ENCODE assay signal across 1 cellular context in the genomic region with DNA sequence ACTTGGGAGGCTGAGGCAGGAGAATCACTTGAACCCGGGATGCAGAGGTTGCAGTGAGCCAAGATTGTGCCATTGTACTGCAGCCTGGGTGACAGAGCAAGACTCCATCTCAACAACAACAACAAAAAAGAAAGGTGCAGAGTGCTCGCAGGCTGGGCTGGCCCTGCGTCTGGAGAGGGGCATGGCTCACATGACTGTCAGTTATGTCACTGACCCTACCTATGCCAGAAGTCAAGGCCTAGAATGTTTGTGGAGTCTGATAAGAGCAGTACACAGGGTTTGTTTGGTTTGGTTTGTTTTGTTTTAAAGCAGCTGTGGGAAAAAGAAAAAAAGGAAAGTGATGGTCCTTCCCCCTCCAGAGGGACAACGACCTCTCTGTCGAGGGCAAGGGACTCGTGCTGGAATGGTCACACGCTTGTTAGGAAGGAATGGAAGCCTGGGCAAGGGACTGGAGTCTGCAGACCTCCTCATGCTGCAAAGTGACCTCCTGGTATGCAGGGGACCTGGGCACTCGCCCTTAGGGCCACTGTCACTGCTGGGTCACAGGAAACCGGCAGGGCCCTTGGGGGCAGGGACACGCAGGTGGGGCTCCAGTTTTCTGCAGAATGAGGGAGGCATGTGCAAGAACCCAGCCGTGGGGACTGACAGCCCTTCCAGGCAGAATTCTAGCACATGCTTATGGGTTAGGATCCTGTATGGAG.
TF ChIP-seq lines count a peak whose summit lies in the region.

No MANE protein-coding gene starts in this region.

TF ChIP-seq in HepG2, 621 proteins besides CTCF, POLR2A, EP300 and RAD21 (continued from another document and continues in another):
- TF ChIP-seq TFDP1 (CRISPR knock-in tag; IDR thresholded peaks at IDR 0.05; ENCODE audit: borderline replicate concordance) (peak; percentile 65), HDAC2 (CRISPR knock-in tag; IDR thresholded peaks at IDR 0.05) (peak; percentile 100), MED8 (CRISPR knock-in tag; IDR thresholded peaks at IDR 0.05; ENCODE audit: insufficient replicate concordance) (no peak), TRIM24 (CRISPR knock-in tag; IDR thresholded peaks at IDR 0.05) (peak; percentile 93), EED (CRISPR knock-in tag; IDR thresholded peaks at IDR 0.05) (peak; percentile 48; the same call in 1 of the 2 replicates), TARDBP (CRISPR knock-in tag; IDR thresholded peaks at IDR 0.05) (peak; percentile 100), HNF1A (IDR thresholded peaks at IDR 0.05; ENCODE audit: low read depth) (peak; percentile 71), HNF1A (CRISPR knock-in tag; IDR thresholded peaks at IDR 0.05; ENCODE audit: borderline replicate concordance) (peak; percentile 91; the same call in 1 of the 2 replicates), SIX4 (CRISPR knock-in tag; IDR thresholded peaks at IDR 0.05) (peak; percentile 94), ZNF512 (CRISPR knock-in tag; IDR thresholded peaks at IDR 0.05) (no peak), NBN (conservative IDR thresholded peaks at IDR 0.05) (no peak), NFYB (CRISPR knock-in tag; IDR thresholded peaks at IDR 0.05) (no peak; the same call in 1 of the 2 replicates), ZFP1 (CRISPR knock-in tag; IDR thresholded peaks at IDR 0.05) (peak; percentile 98), USF2 (IDR thresholded peaks at IDR 0.05; ENCODE audit: low read depth, low read length) (peak; percentile 67), USF2 (CRISPR knock-in tag; IDR thresholded peaks at IDR 0.05; ENCODE audit: borderline replicate concordance) (peak; percentile 88; the same call in 1 of the 2 replicates), KLF16 (CRISPR knock-in tag; IDR thresholded peaks at IDR 0.05) (peak in 1 of 2 experiments; percentile 100; a peak in 2 of 4 replicates), MEIS2 (CRISPR knock-in tag; IDR thresholded peaks at IDR 0.05) (peak; percentile 97), DNMT1 (CRISPR knock-in tag; IDR thresholded peaks at IDR 0.05) (no peak), ESRRA (CRISPR knock-in tag; IDR thresholded peaks at IDR 0.05; ENCODE audit: low read depth) (peak; percentile 93), MAFG (CRISPR knock-in tag; IDR thresholded peaks at IDR 0.05) (no peak; the same call in 1 of the 2 replicates), AGO2 (optimal IDR thresholded peaks at IDR 0.05; ENCODE audit: low read depth, low read length) (no peak), HNRNPUL1 (IDR thresholded peaks at IDR 0.05; ENCODE audit: low read depth, low read length) (no peak), FUBP1 (CRISPR knock-in tag; IDR thresholded peaks at IDR 0.05; ENCODE audit: borderline replicate concordance) (no peak), CBX5 (CRISPR knock-in tag; IDR thresholded peaks at IDR 0.05; ENCODE audit: borderline replicate concordance) (peak; percentile 75; the same call in 1 of the 2 replicates), ZNF225 (CRISPR knock-in tag; IDR thresholded peaks at IDR 0.05) (no peak; the same call in 1 of the 2 replicates), ADNP (CRISPR knock-in tag; IDR thresholded peaks at IDR 0.05) (peak; percentile 27; the same call in 1 of the 2 replicates), ZNF720 (CRISPR knock-in tag; IDR thresholded peaks at IDR 0.05) (peak; percentile 87; the same call in 1 of the 2 replicates), ARNTL (CRISPR knock-in tag; IDR thresholded peaks at IDR 0.05) (peak; percentile 98), PAF1 (CRISPR knock-in tag; IDR thresholded peaks at IDR 0.05) (peak; percentile 76; the same call in 1 of the 2 replicates)
- TF ChIP-seq, protein P1, sequence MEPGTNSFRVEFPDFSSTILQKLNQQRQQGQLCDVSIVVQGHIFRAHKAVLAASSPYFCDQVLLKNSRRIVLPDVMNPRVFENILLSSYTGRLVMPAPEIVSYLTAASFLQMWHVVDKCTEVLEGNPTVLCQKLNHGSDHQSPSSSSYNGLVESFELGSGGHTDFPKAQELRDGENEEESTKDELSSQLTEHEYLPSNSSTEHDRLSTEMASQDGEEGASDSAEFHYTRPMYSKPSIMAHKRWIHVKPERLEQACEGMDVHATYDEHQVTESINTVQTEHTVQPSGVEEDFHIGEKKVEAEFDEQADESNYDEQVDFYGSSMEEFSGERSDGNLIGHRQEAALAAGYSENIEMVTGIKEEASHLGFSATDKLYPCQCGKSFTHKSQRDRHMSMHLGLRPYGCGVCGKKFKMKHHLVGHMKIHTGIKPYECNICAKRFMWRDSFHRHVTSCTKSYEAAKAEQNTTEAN (CRISPR knock-in tag; conservative IDR thresholded peaks at IDR 0.05) = peak; percentile 87
- TF ChIP-seq, protein P2, sequence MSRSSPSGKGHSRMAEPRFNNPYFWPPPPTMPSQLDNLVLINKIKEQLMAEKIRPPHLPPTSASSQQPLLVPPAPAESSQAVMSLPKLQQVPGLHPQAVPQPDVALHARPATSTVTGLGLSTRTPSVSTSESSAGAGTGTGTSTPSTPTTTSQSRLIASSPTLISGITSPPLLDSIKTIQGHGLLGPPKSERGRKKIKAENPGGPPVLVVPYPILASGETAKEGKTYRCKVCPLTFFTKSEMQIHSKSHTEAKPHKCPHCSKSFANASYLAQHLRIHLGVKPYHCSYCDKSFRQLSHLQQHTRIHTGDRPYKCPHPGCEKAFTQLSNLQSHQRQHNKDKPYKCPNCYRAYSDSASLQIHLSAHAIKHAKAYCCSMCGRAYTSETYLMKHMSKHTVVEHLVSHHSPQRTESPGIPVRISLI (CRISPR knock-in tag; IDR thresholded peaks at IDR 0.05; ENCODE audit: borderline replicate concordance) = peak; percentile 98
- TF ChIP-seq, protein P3, sequence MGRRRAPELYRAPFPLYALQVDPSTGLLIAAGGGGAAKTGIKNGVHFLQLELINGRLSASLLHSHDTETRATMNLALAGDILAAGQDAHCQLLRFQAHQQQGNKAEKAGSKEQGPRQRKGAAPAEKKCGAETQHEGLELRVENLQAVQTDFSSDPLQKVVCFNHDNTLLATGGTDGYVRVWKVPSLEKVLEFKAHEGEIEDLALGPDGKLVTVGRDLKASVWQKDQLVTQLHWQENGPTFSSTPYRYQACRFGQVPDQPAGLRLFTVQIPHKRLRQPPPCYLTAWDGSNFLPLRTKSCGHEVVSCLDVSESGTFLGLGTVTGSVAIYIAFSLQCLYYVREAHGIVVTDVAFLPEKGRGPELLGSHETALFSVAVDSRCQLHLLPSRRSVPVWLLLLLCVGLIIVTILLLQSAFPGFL (CRISPR knock-in tag; IDR thresholded peaks at IDR 0.05) = no peak
